ENCODE assay signal across 34 cellular contexts in genomic region chr2:205409403-205409802, GRCh38.
DNase-seq lines count a peak whose midpoint lies in the region; ATAC-seq and TF ChIP-seq lines count a peak whose summit lies in the region.
"Had no signal": no experiment of that assay in that cellular context is flagged by ENCODE, and none has a peak within 500 bp of the region (broad histone marks: within the 10 kb centered on the region; RNA-seq: fewer than 3 reads in every experiment).

No MANE protein-coding gene starts in this region.

- ATAC-seq in SK-N-SH treated with all-trans-retinoic acid at 6 μM for 48 hours (no peak), HG03354 (IDR thresholded peaks at IDR 0.05; ENCODE audit: poor library complexity, severe bottlenecking, unreplicated experiment) (no peak), GM18909 (IDR thresholded peaks at IDR 0.05; ENCODE audit: poor library complexity, unreplicated experiment) (no peak), T-cell (replicated peaks in 1 of 4) (no peak)
- ATAC-seq: activated naive CD4-positive, alpha-beta T cell treated with anti-CD3 and anti-CD28 coated beads, Interleukin-2, amount 50 U/mL, for 72 hours; gastrocnemius medialis; left cardiac atrium; mucosa of descending colon; natural killer cell; stimulated activated effector memory CD8-positive, alpha-beta T cell treated with anti-CD3 and anti-CD28 coated beads, Interleukin-12 subunit alpha, Interleukin-12 subunit beta, amount 100 ng/mL, for 72 hours; WTC11 had no signal

- no peaks in the 10 kb centered on the region for H3K4me1 Mint-ChIP-seq in T-cell
- H3K4me1 Mint-ChIP-seq: activated CD4-positive, alpha-beta T cell treated with anti-CD3 and anti-CD28 coated beads, Interleukin-2, amount 10 ng/mL, durations not matched to agents 24 days and 14 days; endodermal cell; IgD-negative memory B cell; natural killer cell; stimulated activated effector memory CD8-positive, alpha-beta T cell treated with anti-CD3 and anti-CD28 coated beads, Interleukin-12 subunit alpha, Interleukin-12 subunit beta, amount 100 ng/mL, for 72 hours; WTC11 had no signal

- H3K4me1 ChIP-seq in SK-N-SH (ENCODE audit: control insufficient read depth in 1 of 2, insufficient read depth in 2 of 2, low read depth in 1 of 2, low read length in 1 of 2), result peaks cover 14 to 23% of the 10 kb centered on the region in 2 experiments
- peaks cover 12% of the 10 kb centered on the region for H3K4me1 ChIP-seq in fibroblast of lung (ENCODE audit: control insufficient read depth, extremely low read depth, insufficient read depth, low read length)

- DNase-seq in SK-N-SH (no peak), fibroblast of lung (ENCODE audit: low read depth in 2 of 2) (peak in 1 of 2 donors; percentile 50), inferior parietal cortex (ENCODE audit: extremely low spot score) (no peak), T-cell (no peak)
- DNase-seq: activated CD4-positive, alpha-beta T cell treated with anti-CD3 and anti-CD28 coated beads, Interleukin-2, amount 10 ng/mL, durations not matched to agents 24 days and 14 days; activated effector memory CD4-positive, alpha-beta T cell treated with Interleukin-2 at 50 U/mL for 16 hours; activated T-cell treated with anti-CD3 and anti-CD28 coated beads, Interleukin-2, amount 50 U/mL, for 1 hour; amygdala; COR-L47; cortex of kidney; DMS53; endodermal cell; esophagus squamous epithelium; gastrocnemius medialis; left cardiac atrium; mucosa of descending colon; natural killer cell; NCI-H1092; NCI-H187; NCI-H526 treated with DMSO at 0.1 percent for 48 hours; Peyer's patch; SHP77 treated with DMSO at 0.1 percent for 48 hours; T1000 had no signal

- H2AFZ ChIP-seq in SK-N-SH (ENCODE audit: low read depth) (no peak overlapping the region), fibroblast of lung (ENCODE audit: low read length) (no peak overlapping the region)

- H3K9me2 ChIP-seq in SK-N-SH, result no peaks in the 10 kb centered on the region

- H4K20me1 ChIP-seq in SK-N-SH (ENCODE audit: insufficient read depth) (peaks cover 4% of the 10 kb centered on the region), fibroblast of lung (ENCODE audit: control insufficient read depth, extremely low read depth, insufficient read depth, low read length) (no peaks in the 10 kb centered on the region)

- POLR2A ChIA-PET in SK-N-SH (lab: Yijun Ruan, JAX) (no interaction called here), T-cell (lab: Charles Lee) (no interaction called here)

- H3K4me3 ChIP-seq in SK-N-SH (ENCODE audit: low read depth in 2 of 2, low read length in 1 of 2), result no peak overlapping the region
- no peak overlapping the region for H3K4me3 ChIP-seq in fibroblast of lung (replicated peaks in 1 of 4; ENCODE audit: control extremely low read depth in 1 of 4, insufficient read depth in 1 of 4, low read depth in 3 of 4, low read length in 4 of 4)
- H3K4me3 ChIP-seq: esophagus squamous epithelium, gastrocnemius medialis, mucosa of descending colon, Peyer's patch, tibial nerve had no signal

- CTCF ChIA-PET in SK-N-SH (lab: Yijun Ruan, JAX) (interaction anchor here (0.6 to 1.2 kb wide), 3 partner anchors 24 to 201 kb away, joined by 3 to 5 read pairs (median 3); no protein-coding TSS in a partner anchor), T-cell (lab: Charles Lee) (interaction anchor here in 1 of 2 donors (0.6 kb wide), 1 partner anchor 1185 kb away, joined by 3 read pairs; no protein-coding TSS in a partner anchor)

- TF ChIP-seq EP300 in SK-N-SH (IDR thresholded peaks at IDR 0.05; ENCODE audit: borderline replicate concordance in 1 of 2, low read depth in 1 of 2, low read length in 1 of 2), result no peak

- TF ChIP-seq RAD21 in SK-N-SH (IDR thresholded peaks at IDR 0.05; ENCODE audit: low read length), result no peak

- H3K27me3 ChIP-seq in SK-N-SH (ENCODE audit: insufficient read depth) (no peaks in the 10 kb centered on the region), fibroblast of lung (ENCODE audit: control insufficient read depth, insufficient read depth, low read length) (no peaks in the 10 kb centered on the region)
- H3K27me3 ChIP-seq: esophagus squamous epithelium, gastrocnemius medialis, Peyer's patch, tibial nerve had no signal

- H3K36me3 ChIP-seq in SK-N-SH (replicated peaks in 1 of 2; ENCODE audit: control insufficient read depth in 1 of 2, insufficient read depth in 2 of 2, low read length in 1 of 2) (no peaks in the 10 kb centered on the region), fibroblast of lung (ENCODE audit: control insufficient read depth, insufficient read depth, low read length) (no peaks in the 10 kb centered on the region)
- H3K36me3 ChIP-seq: esophagus squamous epithelium, gastrocnemius medialis, Peyer's patch, tibial nerve had no signal

- no peak for TF ChIP-seq CTCF in SK-N-SH (IDR thresholded peaks at IDR 0.05)
- no peak for TF ChIP-seq CTCF in VCaP (conservative IDR thresholded peaks at IDR 0.05)
- TF ChIP-seq CTCF in fibroblast of lung (conservative IDR thresholded peaks at IDR 0.05 in 1 of 2, IDR thresholded peaks at IDR 0.05 in 1 of 2; ENCODE audit: low read depth in 1 of 2, low read length in 2 of 2), result no peak

- no peak overlapping the region for H3K4me3 Mint-ChIP-seq in T-cell
- H3K4me3 Mint-ChIP-seq: activated CD4-positive, alpha-beta T cell treated with anti-CD3 and anti-CD28 coated beads, Interleukin-2, amount 10 ng/mL, durations not matched to agents 24 days and 14 days; endodermal cell; IgD-negative memory B cell; natural killer cell; stimulated activated effector memory CD8-positive, alpha-beta T cell treated with anti-CD3 and anti-CD28 coated beads, Interleukin-12 subunit alpha, Interleukin-12 subunit beta, amount 100 ng/mL, for 72 hours; WTC11 had no signal

- H3F3A ChIP-seq in SK-N-SH (replicated peaks; ENCODE audit: insufficient read depth), result peaks cover 43% of the 10 kb centered on the region

- peak overlapping the region; percentile 57; the same call in 1 of the 2 replicates for H3K4me2 ChIP-seq in SK-N-SH
- H3K4me2 ChIP-seq in fibroblast of lung (ENCODE audit: extremely low read depth, insufficient read depth, low read length), result peak overlapping the region; percentile 48

- no peaks in the 10 kb centered on the region for H3K9me3 Mint-ChIP-seq in T-cell
- H3K9me3 Mint-ChIP-seq: activated CD4-positive, alpha-beta T cell treated with anti-CD3 and anti-CD28 coated beads, Interleukin-2, amount 10 ng/mL, durations not matched to agents 24 days and 14 days; activated naive CD4-positive, alpha-beta T cell treated with anti-CD3 and anti-CD28 coated beads, Interleukin-2, amount 50 U/mL, for 72 hours; endodermal cell; natural killer cell; stimulated activated effector memory CD8-positive, alpha-beta T cell treated with anti-CD3 and anti-CD28 coated beads, Interleukin-12 subunit alpha, Interleukin-12 subunit beta, amount 100 ng/mL, for 72 hours; WTC11 had no signal

- 66% methylated on average over 3 of the region's 3 CpGs for WGBS in SK-N-SH (ENCODE audit: low lambda C conversion rate)

- H3K79me2 ChIP-seq in SK-N-SH (ENCODE audit: insufficient read depth) (no peaks in the 10 kb centered on the region), fibroblast of lung (ENCODE audit: control insufficient read depth, insufficient read depth, low read length) (no peaks in the 10 kb centered on the region)

- H3K9me3 ChIP-seq in SK-N-SH (no peaks in the 10 kb centered on the region), fibroblast of lung (ENCODE audit: control insufficient read depth, insufficient read depth, low read depth, low read length) (no peaks in the 10 kb centered on the region)
- H3K9me3 ChIP-seq: esophagus squamous epithelium, gastrocnemius medialis, mucosa of descending colon, Peyer's patch, tibial nerve had no signal

- H3K27ac ChIP-seq in SK-N-SH (ENCODE audit: low read depth in 2 of 2, low read length in 1 of 2), result peak overlapping the region; percentile 74 to 92
- 0 out of 2 replicates have a peak overlapping the region, but pooled peaks have one; percentile 25 for H3K27ac ChIP-seq in VCaP
- H3K27ac ChIP-seq in fibroblast of lung (ENCODE audit: insufficient read depth, low read length), result no peak overlapping the region
- H3K27ac ChIP-seq: 22Rv1, C4-2B, esophagus squamous epithelium, gastrocnemius medialis, Peyer's patch, tibial nerve had no signal

- H3K9ac ChIP-seq in SK-N-SH (no peak overlapping the region), fibroblast of lung (ENCODE audit: insufficient read depth, low read length) (no peak overlapping the region)

- H3K27me3 Mint-ChIP-seq in T-cell, result no peaks in the 10 kb centered on the region

- H3K36me3 Mint-ChIP-seq in T-cell, result no peaks in the 10 kb centered on the region
- H3K36me3 Mint-ChIP-seq: activated naive CD4-positive, alpha-beta T cell treated with anti-CD3 and anti-CD28 coated beads, Interleukin-2, amount 50 U/mL, for 72 hours; IgD-negative memory B cell; natural killer cell; stimulated activated effector memory CD8-positive, alpha-beta T cell treated with anti-CD3 and anti-CD28 coated beads, Interleukin-12 subunit alpha, Interleukin-12 subunit beta, amount 100 ng/mL, for 72 hours; WTC11 had no signal

- no peak overlapping the region for H3K27ac Mint-ChIP-seq in T-cell
- H3K27ac Mint-ChIP-seq: activated CD4-positive, alpha-beta T cell treated with anti-CD3 and anti-CD28 coated beads, Interleukin-2, amount 10 ng/mL, durations not matched to agents 24 days and 14 days; activated naive CD4-positive, alpha-beta T cell treated with anti-CD3 and anti-CD28 coated beads, Interleukin-2, amount 50 U/mL, for 72 hours; endodermal cell; IgD-negative memory B cell; natural killer cell; stimulated activated effector memory CD8-positive, alpha-beta T cell treated with anti-CD3 and anti-CD28 coated beads, Interleukin-12 subunit alpha, Interleukin-12 subunit beta, amount 100 ng/mL, for 72 hours; WTC11 had no signal

TF ChIP-seq in SK-N-SH, 30 proteins besides CTCF, POLR2A, EP300 and RAD21 (continues in another document):
- no peak for TF ChIP-seq SIN3A (IDR thresholded peaks at IDR 0.05; ENCODE audit: borderline replicate concordance, low read depth, low read length)

TF ChIP-seq in SK-N-SH treated with all-trans-retinoic acid at 6 μM for 48 hours, 23 proteins besides CTCF, POLR2A, EP300 and RAD21:
- no peak for TF ChIP-seq SNAI2 (CRISPR knock-in tag; IDR thresholded peaks at IDR 0.05)
- no peak for TF ChIP-seq PATZ1 (CRISPR knock-in tag; IDR thresholded peaks at IDR 0.05; ENCODE audit: borderline replicate concordance)
